Comparison of ENCODE assay signal across 8 cellular contexts in the genomic region with DNA sequence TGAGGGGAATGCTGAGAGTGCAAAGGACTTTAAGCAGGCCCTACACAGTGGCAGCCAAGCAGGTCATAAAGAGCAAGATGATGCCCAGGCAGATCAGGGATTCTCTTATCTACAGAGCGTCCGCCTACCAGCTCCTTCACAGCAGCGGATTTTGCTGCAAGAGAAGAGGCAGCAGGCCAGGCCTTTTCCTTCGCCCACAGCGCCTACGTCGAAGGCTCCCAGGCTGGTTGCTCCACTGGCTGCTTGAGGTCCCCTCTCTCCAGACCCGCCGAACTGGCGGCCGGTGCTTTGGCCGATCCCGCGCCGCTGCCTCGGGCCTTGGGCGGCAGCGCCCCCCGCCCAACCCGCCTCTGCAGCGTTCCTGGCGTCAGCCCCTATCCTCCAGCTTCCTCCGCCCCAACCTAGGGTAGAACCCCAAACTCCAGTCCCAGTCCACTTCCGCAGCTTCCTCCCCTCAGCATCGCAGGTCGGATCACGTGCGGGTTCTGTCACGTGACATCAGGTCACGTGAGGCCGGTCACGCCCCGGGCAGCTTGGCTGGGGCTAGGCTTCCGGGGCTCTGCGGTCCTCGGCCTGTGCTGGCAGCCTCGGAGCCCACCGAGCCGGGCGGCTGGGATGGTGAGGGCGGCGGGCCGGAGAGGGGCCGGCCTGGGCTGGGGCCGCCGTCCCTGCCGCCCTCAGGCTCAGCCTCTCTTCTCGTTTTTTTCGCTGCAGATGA. TPM values are rescaled to one million over a fixed set of nuclear protein-coding genes. Genes with fewer than 3 reads are reported as not detected.
DNase-seq lines count a peak whose midpoint lies in the region; ATAC-seq and TF ChIP-seq lines count a peak whose summit lies in the region.
"Not testable (repeated sequence)": the region's sequence is repeated elsewhere in the genome, so short reads cannot be mapped to it uniquely, and the experiment has no call there.

A gene with protein sequence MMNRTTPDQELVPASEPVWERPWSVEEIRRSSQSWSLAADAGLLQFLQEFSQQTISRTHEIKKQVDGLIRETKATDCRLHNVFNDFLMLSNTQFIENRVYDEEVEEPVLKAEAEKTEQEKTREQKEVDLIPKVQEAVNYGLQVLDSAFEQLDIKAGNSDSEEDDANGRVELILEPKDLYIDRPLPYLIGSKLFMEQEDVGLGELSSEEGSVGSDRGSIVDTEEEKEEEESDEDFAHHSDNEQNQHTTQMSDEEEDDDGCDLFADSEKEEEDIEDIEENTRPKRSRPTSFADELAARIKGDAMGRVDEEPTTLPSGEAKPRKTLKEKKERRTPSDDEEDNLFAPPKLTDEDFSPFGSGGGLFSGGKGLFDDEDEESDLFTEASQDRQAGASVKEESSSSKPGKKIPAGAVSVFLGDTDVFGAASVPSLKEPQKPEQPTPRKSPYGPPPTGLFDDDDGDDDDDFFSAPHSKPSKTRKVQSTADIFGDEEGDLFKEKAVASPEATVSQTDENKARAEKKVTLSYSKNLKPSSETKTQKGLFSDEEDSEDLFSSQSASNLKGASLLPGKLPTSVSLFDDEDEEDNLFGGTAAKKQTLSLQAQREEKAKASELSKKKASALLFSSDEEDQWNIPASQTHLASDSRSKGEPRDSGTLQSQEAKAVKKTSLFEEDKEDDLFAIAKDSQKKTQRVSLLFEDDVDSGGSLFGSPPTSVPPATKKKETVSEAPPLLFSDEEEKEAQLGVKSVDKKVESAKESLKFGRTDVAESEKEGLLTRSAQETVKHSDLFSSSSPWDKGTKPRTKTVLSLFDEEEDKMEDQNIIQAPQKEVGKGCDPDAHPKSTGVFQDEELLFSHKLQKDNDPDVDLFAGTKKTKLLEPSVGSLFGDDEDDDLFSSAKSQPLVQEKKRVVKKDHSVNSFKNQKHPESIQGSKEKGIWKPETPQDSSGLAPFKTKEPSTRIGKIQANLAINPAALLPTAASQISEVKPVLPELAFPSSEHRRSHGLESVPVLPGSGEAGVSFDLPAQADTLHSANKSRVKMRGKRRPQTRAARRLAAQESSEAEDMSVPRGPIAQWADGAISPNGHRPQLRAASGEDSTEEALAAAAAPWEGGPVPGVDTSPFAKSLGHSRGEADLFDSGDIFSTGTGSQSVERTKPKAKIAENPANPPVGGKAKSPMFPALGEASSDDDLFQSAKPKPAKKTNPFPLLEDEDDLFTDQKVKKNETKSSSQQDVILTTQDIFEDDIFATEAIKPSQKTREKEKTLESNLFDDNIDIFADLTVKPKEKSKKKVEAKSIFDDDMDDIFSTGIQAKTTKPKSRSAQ (N-terminal part only) (plus strand): TSS at position 564 of the 718 bp plus-strand sequence. CDS start 52 bp downstream, at position 616.

- DNase-seq in CD4-positive, CD25-positive, alpha-beta regulatory T cell = peak; percentile 90 to 93 (median 92)
- peak; percentile 65 for DNase-seq in NK-92 treated with Interleukin-12 subunit alpha and Interleukin-12 subunit beta, amount 100 ng/mL, for 24 hours (lab: John Stamatoyannopoulos, UW)
- DNase-seq in activated CD8-positive, alpha-beta memory T cell treated with anti-CD3 and anti-CD28 coated beads for 1 hour (ENCODE audit: extremely low read depth in 1 of 2, low read depth in 1 of 2) = peak; percentile 81 to 93
- DNase-seq in stimulated activated CD4-positive, alpha-beta T cell treated with anti-CD3 and anti-CD28 coated beads, Interleukin-4, amount 100 ng/mL, for 1 hour = peak; percentile 91

- H3K36me3 Mint-ChIP-seq in CD4-positive, CD25-positive, alpha-beta regulatory T cell = not testable (repeated sequence)

- H3K27ac Mint-ChIP-seq in CD4-positive, CD25-positive, alpha-beta regulatory T cell = peak within 1 kb of the TSS; percentile 88 to 97 (median 88)

- WGBS in liver = under 1% methylated on average over 49 of the region's 49 CpGs

- peaks cover 0 to 19% (median 10%) of the 10 kb centered on the region in 4 donors for H3K4me1 Mint-ChIP-seq in CD4-positive, CD25-positive, alpha-beta regulatory T cell

- peak in 1 of 2 donors; percentile 37 for TF ChIP-seq RAD21 in liver (IDR thresholded peaks at IDR 0.05)

- not testable (repeated sequence) for H3K36me3 ChIP-seq in CD4-positive, CD25-positive, alpha-beta regulatory T cell (ENCODE audit: control insufficient read depth, insufficient read depth, low read length); duodenal mucosa (ENCODE audit: control insufficient read depth in 1 of 2, insufficient read depth in 2 of 2, low read length in 2 of 2); liver (ENCODE audit: control insufficient read depth in 4 of 4, insufficient read depth in 3 of 4, low read depth in 1 of 4, low read length in 3 of 4)

- ATAC-seq in CD4-positive, CD25-positive, alpha-beta regulatory T cell (ENCODE audit: low read depth in 2 of 2) = peak; percentile 90 to 93
- ATAC-seq in GM19455 (IDR thresholded peaks at IDR 0.05; ENCODE audit: unreplicated experiment) (peak; percentile 97), HG03571 (IDR thresholded peaks at IDR 0.05; ENCODE audit: unreplicated experiment) (peak; percentile 84)

- not testable (repeated sequence) for H3K27me3 Mint-ChIP-seq in CD4-positive, CD25-positive, alpha-beta regulatory T cell

- H3K4me1 ChIP-seq in CD4-positive, CD25-positive, alpha-beta regulatory T cell (ENCODE audit: control insufficient read depth, insufficient read depth, low read length, poor library complexity, severe bottlenecking); duodenal mucosa (ENCODE audit: control insufficient read depth in 1 of 2, insufficient read depth in 2 of 2, low read length in 2 of 2): not testable (repeated sequence)
- H3K4me1 ChIP-seq in liver (ENCODE audit: control insufficient read depth in 4 of 4, insufficient read depth in 4 of 4, low read length in 3 of 4) = peaks cover 0 to 11% (median 8%) of the 10 kb centered on the region in 4 donors

- peak within 1 kb of the TSS in 1 of 2 donors; percentile 33 for H3K9ac ChIP-seq in duodenal mucosa (ENCODE audit: low read depth in 1 of 2, low read length in 2 of 2)
- peak within 1 kb of the TSS in 1 of 2 donors; percentile 54 for H3K9ac ChIP-seq in liver (ENCODE audit: low read depth in 1 of 2, low read length in 2 of 2)

- peak within 1 kb of the TSS; percentile 85 to 96 (median 89) for H3K4me3 Mint-ChIP-seq in CD4-positive, CD25-positive, alpha-beta regulatory T cell

- not testable (repeated sequence) for TF ChIP-seq CTCF in liver (IDR thresholded peaks at IDR 0.05; ENCODE audit: low read depth, low read length, missing input control)

- H3K4me3 ChIP-seq in CD4-positive, CD25-positive, alpha-beta regulatory T cell (ENCODE audit: low read depth, low read length) = peak within 1 kb of the TSS; percentile 50
- peak within 1 kb of the TSS; percentile 52 to 74 for H3K4me3 ChIP-seq in duodenal mucosa (ENCODE audit: low read depth in 1 of 2, low read length in 2 of 2)
- H3K4me3 ChIP-seq in liver (ENCODE audit: low read depth in 1 of 3, low read length in 3 of 3) = peak within 1 kb of the TSS; percentile 79 to 91 (median 89)

- H3K9me3 Mint-ChIP-seq in CD4-positive, CD25-positive, alpha-beta regulatory T cell = not testable (repeated sequence)

- H3K27ac ChIP-seq in CD4-positive, CD25-positive, alpha-beta regulatory T cell (ENCODE audit: insufficient read depth, low read length, poor library complexity, severe bottlenecking) = peak within 1 kb of the TSS; percentile 61
- H3K27ac ChIP-seq in duodenal mucosa (ENCODE audit: low read depth, low read length) (peak within 1 kb of the TSS; percentile 42), liver (ENCODE audit: low read depth in 1 of 2, low read length in 2 of 2) (peak within 1 kb of the TSS; percentile 66 to 73)

- not testable (repeated sequence) for H3K27me3 ChIP-seq in CD4-positive, CD25-positive, alpha-beta regulatory T cell (ENCODE audit: control insufficient read depth, insufficient read depth, low read length); duodenal mucosa (ENCODE audit: control insufficient read depth in 1 of 2, insufficient read depth in 2 of 2, low read length in 2 of 2); liver (ENCODE audit: control insufficient read depth in 4 of 4, insufficient read depth in 4 of 4, low read length in 3 of 4)

- H3K9me3 ChIP-seq in CD4-positive, CD25-positive, alpha-beta regulatory T cell (ENCODE audit: control insufficient read depth in 2 of 2, low read length in 2 of 2); duodenal mucosa (ENCODE audit: control insufficient read depth in 1 of 2, low read length in 2 of 2); liver (ENCODE audit: control insufficient read depth in 4 of 4, low read length in 3 of 4): not testable (repeated sequence)

TF ChIP-seq in liver, 16 proteins besides CTCF, POLR2A, EP300 and RAD21:
- TF ChIP-seq GABPA (IDR thresholded peaks at IDR 0.05 in 1 of 2, conservative IDR thresholded peaks at IDR 0.05 in 1 of 2) = peak in 1 of 2 donors; percentile 74
- TF ChIP-seq FOXA1 (IDR thresholded peaks at IDR 0.05) = peak; percentile 9

RNA-seq across cellular contexts. Expression of the gene that starts here (rescaled TPM):
- total RNA-seq in CD4-positive, CD25-positive, alpha-beta regulatory T cell = 68.1 TPM
- 10 to 100 TPM in 3 of 4 donors, 1 to 10 TPM in 1; 9.4 to 14.3 (median 12.7) TPM for polyA plus RNA-seq in CD4-positive, CD25-positive, alpha-beta regulatory T cell
- 10 to 100 TPM; 15.2 to 27.3 TPM for total RNA-seq in liver
- 1 to 10 TPM; 7.8 to 8.9 TPM for polyA plus RNA-seq in liver

Comparison
In these comparisons a context has a peak if more than half of its experiments do, and no peak if none do; other contexts are left out.
1. Peak in every context shown above with its lines: DNase-seq, ATAC-seq, H3K4me3 ChIP-seq and H3K27ac ChIP-seq.